In genomic region chr6:11810854-11811643, GRCh38 we compare ENCODE assay signal across 13 cellular contexts. TPM values are rescaled to one million over a fixed set of nuclear protein-coding genes. Genes with fewer than 3 reads are reported as not detected.
DNase-seq lines count a peak whose midpoint lies in the region; ATAC-seq and FAIRE-seq lines count a peak whose summit lies in the region.
"Had no signal": no experiment of that assay in that cellular context is flagged by ENCODE, and none has a peak within 500 bp of the region (broad histone marks: within the 10 kb centered on the region; RNA-seq: fewer than 3 reads in every experiment).

No MANE protein-coding gene starts in this region.

- H3K9me3 Mint-ChIP-seq in activated T-helper 17 cell treated with anti-CD3 and anti-CD28 coated beads, Interleukin-2, amount 50 U/mL, for 72 hours, result no peaks in the 10 kb centered on the region
- H3K9me3 Mint-ChIP-seq: CD8-positive, alpha-beta T cell; central memory CD8-positive, alpha-beta T cell had no signal

- peaks cover 24% of the 10 kb centered on the region for H3K4me1 Mint-ChIP-seq in activated T-helper 17 cell treated with anti-CD3 and anti-CD28 coated beads, Interleukin-2, amount 50 U/mL, for 72 hours
- H3K4me1 Mint-ChIP-seq: central memory CD8-positive, alpha-beta T cell had no signal

- H3K4me3 ChIP-seq in skeletal muscle satellite cell (ENCODE audit: low read length) (no peak overlapping the region), aorta (ENCODE audit: low read length in 2 of 2) (no peak overlapping the region)

- intact Hi-C loops in left cardiac atrium (cut with DNase I), result loop anchor here in 1 of 2 donors (5.0 to 10.0 kb wide), 2 partner anchors 104 to 194 kb away; no protein-coding TSS in a partner anchor
- intact Hi-C loops in aorta (cut with DNase I), result loop anchor here in 1 of 2 donors (5.0 kb wide), 2 partner anchors 39 to 196 kb away; no protein-coding TSS in a partner anchor

- 40 to 49% methylated on average over 12 of the region's 12 CpGs for WGBS in aorta, 2 donors

- H3K4me2 ChIP-seq in skeletal muscle satellite cell (ENCODE audit: low read length), result peak overlapping the region; percentile 11

- H3K27ac Mint-ChIP-seq in activated T-helper 17 cell treated with anti-CD3 and anti-CD28 coated beads, Interleukin-2, amount 50 U/mL, for 72 hours, result peak overlapping the region; percentile 81
- H3K27ac Mint-ChIP-seq: CD8-positive, alpha-beta T cell had no signal

- FAIRE-seq in HTR-8/SVneo (lab: Jason Lieb, UNC), result peak; percentile 59
- FAIRE-seq: islet of Langerhans had no signal

- H3K4me1 ChIP-seq in skeletal muscle satellite cell (ENCODE audit: control insufficient read depth, insufficient read depth, low read length) (peaks cover 28% of the 10 kb centered on the region), aorta (ENCODE audit: control insufficient read depth in 1 of 2, insufficient read depth in 2 of 2, low read length in 2 of 2) (peaks cover 2 to 3% of the 10 kb centered on the region in 2 donors)

- peak overlapping the region; percentile 34 for H3K4me3 Mint-ChIP-seq in activated T-helper 17 cell treated with anti-CD3 and anti-CD28 coated beads, Interleukin-2, amount 50 U/mL, for 72 hours
- H3K4me3 Mint-ChIP-seq: CD8-positive, alpha-beta T cell; central memory CD8-positive, alpha-beta T cell had no signal

- no peaks in the 10 kb centered on the region for H3K9me3 ChIP-seq in skeletal muscle satellite cell (replicated peaks; ENCODE audit: low read length)
- H3K9me3 ChIP-seq in aorta (ENCODE audit: control insufficient read depth, low read length), result no peaks in the 10 kb centered on the region

- no peak overlapping the region for H3K27ac ChIP-seq in aorta (ENCODE audit: low read depth in 1 of 2, low read length in 2 of 2)

- H3K27me3 ChIP-seq in skeletal muscle satellite cell (ENCODE audit: control insufficient read depth, insufficient read depth, low read length) (no peaks in the 10 kb centered on the region), aorta (ENCODE audit: control insufficient read depth in 1 of 2, insufficient read depth in 2 of 2, low read length in 1 of 2) (no peaks in the 10 kb centered on the region)

- H3K36me3 Mint-ChIP-seq in activated T-helper 17 cell treated with anti-CD3 and anti-CD28 coated beads, Interleukin-2, amount 50 U/mL, for 72 hours (ENCODE audit: low read depth), result no peaks in the 10 kb centered on the region
- H3K36me3 Mint-ChIP-seq: CD8-positive, alpha-beta T cell had no signal

- H3K27me3 Mint-ChIP-seq in activated T-helper 17 cell treated with anti-CD3 and anti-CD28 coated beads, Interleukin-2, amount 50 U/mL, for 72 hours, result no peaks in the 10 kb centered on the region

- in situ Hi-C loops in ACHN (cut with HindIII; ENCODE audit: low pct_ligation_motif_present, low pct_unique_long_range_greater_than_20kb, low sequenced_read_pairs), result no loop called here

- H3K9ac ChIP-seq in skeletal muscle satellite cell (ENCODE audit: low read depth, low read length), result no peak overlapping the region

- ATAC-seq in activated T-helper 17 cell treated with anti-CD3 and anti-CD28 coated beads, Interleukin-2, amount 50 U/mL, for 72 hours (replicated peaks), result no peak
- ATAC-seq in left cardiac atrium (peak; percentile 9 to 65), aorta (ENCODE audit: low FRiP score) (no peak), HG03280 (IDR thresholded peaks at IDR 0.05; ENCODE audit: unreplicated experiment) (no peak)
- ATAC-seq: CD8-positive, alpha-beta T cell had no signal

- DNase-seq in HTR-8/SVneo (ENCODE audit: insufficient read length, low spot score) (no peak), left cardiac atrium (no peak), NK-92 (lab: John Stamatoyannopoulos, UW; ENCODE audit: unreplicated experiment) (no peak), ACHN (no peak), aorta (no peak)
- DNase-seq: CD8-positive, alpha-beta T cell; MV-4-11; NCI-H526 treated with DMSO at 0.1 percent for 48 hours had no signal

- no peaks in the 10 kb centered on the region for H3K36me3 ChIP-seq in skeletal muscle satellite cell (ENCODE audit: insufficient read depth, low read length)
- H3K36me3 ChIP-seq in aorta (ENCODE audit: control insufficient read depth in 1 of 2, insufficient read depth in 2 of 2, low read length in 1 of 2), result no peaks in the 10 kb centered on the region

RNA-seq across cellular contexts. Expression of gene ADTRP, which starts 32.4 kb away (rescaled TPM):
- 10 to 100 TPM; 47.7 to 81.3 TPM for total RNA-seq in activated T-helper 17 cell treated with anti-CD3 and anti-CD28 coated beads, Interleukin-2, amount 50 U/mL, for 72 hours
- total RNA-seq in left cardiac atrium (under 1 TPM; 0.18 to 0.21 TPM), aorta (1 to 10 TPM; 1.2 TPM)
- 10.3 and 12.9 TPM in 2 replicates for total RNA-seq in skeletal muscle satellite cell (2012; rRNA removed)
- 1 to 10 TPM in 1 of 2 donors, under 1 TPM in 1; 0.82 to 7.4 TPM for polyA plus RNA-seq in aorta

Comparison
In these comparisons a context has a peak if more than half of its experiments do, and no peak if none do; other contexts are left out.
1. ATAC-seq: peak in left cardiac atrium (2 of 2); none in activated T-helper 17 cell treated with anti-CD3 and anti-CD28 coated beads, Interleukin-2, amount 50 U/mL, for 72 hours (single experiment), aorta (single experiment) and HG03280 (single experiment).
2. RNA of gene ADTRP, which starts 32.4 kb away (total RNA-seq): 47.7 to 81.3 TPM in activated T-helper 17 cell treated with anti-CD3 and anti-CD28 coated beads, Interleukin-2, amount 50 U/mL, for 72 hours; 1.2 TPM in aorta and 0.18 to 0.21 TPM in left cardiac atrium; every median in the first group is over 10 times any median in the second.